In genomic region chr1:19185976-19186375, GRCh38 we compare ENCODE assay signal across 17 cellular contexts. TPM values are rescaled to one million over a fixed set of nuclear protein-coding genes. Genes with fewer than 3 reads are reported as not detected.
DNase-seq lines count a peak whose midpoint lies in the region; ATAC-seq and TF ChIP-seq lines count a peak whose summit lies in the region.
"Had no signal": no experiment of that assay in that cellular context is flagged by ENCODE, and none has a peak within 500 bp of the region (broad histone marks: within the 10 kb centered on the region; RNA-seq: fewer than 3 reads in every experiment).

No MANE protein-coding gene starts in this region.

- DNase-seq in activated CD8-positive, alpha-beta T cell treated with anti-CD3 and anti-CD28 coated beads for 36 hours: peak; percentile 17
- DNase-seq in activated CD8-positive, alpha-beta T cell treated with anti-CD3 and anti-CD28 coated beads, Interleukin-2, amount 10 ng/mL, durations not matched to agents 7 days and 5 days: no peak
- peak; percentile 15 for DNase-seq in stimulated activated CD4-positive, alpha-beta T cell treated with anti-CD3 and anti-CD28 coated beads, Interleukin-1b, Interleukin-23, amount 100 ng/mL, for 48 hours
- no peak for DNase-seq in stimulated activated CD4-positive, alpha-beta T cell treated with anti-CD3 and anti-CD28 coated beads, Interleukin-2, amount 100 ng/mL, for 24 hours
- DNase-seq in endothelial cell (ENCODE audit: low spot score): no peak
- no peak for DNase-seq in mesendoderm
- DNase-seq in NCI-H1105 treated with DMSO at 0.1 percent for 48 hours (lab: John Stamatoyannopoulos, UW): no peak
- DNase-seq: CD8-positive, alpha-beta memory T cell; DMS79 treated with DMSO at 0.1 percent for 48 hours; HFFc6; NCI-H1048; NCI-H1694; NCI-H226; NCI-H524 treated with DMSO at 0.1 percent for 48 hours had no signal

- H3K9me3 Mint-ChIP-seq in activated CD8-positive, alpha-beta T cell treated with anti-CD3 and anti-CD28 coated beads for 36 hours: no peaks in the 10 kb centered on the region
- H3K9me3 Mint-ChIP-seq in activated CD8-positive, alpha-beta T cell treated with anti-CD3 and anti-CD28 coated beads, Interleukin-2, amount 10 ng/mL, durations not matched to agents 7 days and 5 days (ENCODE audit: insufficient read depth): no peaks in the 10 kb centered on the region
- H3K9me3 Mint-ChIP-seq in endothelial cell (ENCODE audit: unreplicated experiment): no peaks in the 10 kb centered on the region
- H3K9me3 Mint-ChIP-seq: CD8-positive, alpha-beta memory T cell; HFFc6 had no signal

- no peak overlapping the region for H3K27ac ChIP-seq in mesendoderm (ENCODE audit: low read depth, low read length)
- H3K27ac ChIP-seq: A549; BLaER1 treated with 17β-estradiol and CSF1 and Interleukin-3, amounts not matched to agents 10 nM and 100 nM had no signal

- no peak for TF ChIP-seq CTCF in activated CD8-positive, alpha-beta T cell treated with anti-CD3 and anti-CD28 coated beads for 36 hours (IDR thresholded peaks at IDR 0.05)
- TF ChIP-seq CTCF in endothelial cell (IDR thresholded peaks at IDR 0.05; ENCODE audit: unreplicated experiment): no peak

- WGBS in mesendoderm (ENCODE audit: extremely low coverage, insufficient coverage, low lambda C conversion rate): no CpG with 5 or more reads among the region's 3 CpGs

- H4K8ac ChIP-seq in mesendoderm (ENCODE audit: low read depth, low read length): no peak overlapping the region

- no peak overlapping the region for H2BK5ac ChIP-seq in mesendoderm (ENCODE audit: low read length)

- no peak overlapping the region for H2BK15ac ChIP-seq in mesendoderm (replicated peaks; ENCODE audit: low read depth)

- H4K5ac ChIP-seq in mesendoderm (ENCODE audit: low read length): no peak overlapping the region

- no peak overlapping the region for H3K4me3 ChIP-seq in mesendoderm (ENCODE audit: low read length)
- H3K4me3 ChIP-seq: A549; BLaER1 treated with 17β-estradiol and CSF1 and Interleukin-3, amounts not matched to agents 10 nM and 100 nM had no signal

- intact Hi-C loops in activated CD8-positive, alpha-beta T cell treated with anti-CD3 and anti-CD28 coated beads for 36 hours (cut with micrococcal nuclease): no loop called here

- peaks cover 3% of the 10 kb centered on the region for H3K79me1 ChIP-seq in mesendoderm (ENCODE audit: low read length)

- H3K4me1 Mint-ChIP-seq in activated CD8-positive, alpha-beta T cell treated with anti-CD3 and anti-CD28 coated beads for 36 hours (ENCODE audit: low read depth): peaks cover 32% of the 10 kb centered on the region
- H3K4me1 Mint-ChIP-seq in activated CD8-positive, alpha-beta T cell treated with anti-CD3 and anti-CD28 coated beads, Interleukin-2, amount 10 ng/mL, durations not matched to agents 7 days and 5 days (ENCODE audit: low read depth): peaks cover 11% of the 10 kb centered on the region
- H3K4me1 Mint-ChIP-seq in endothelial cell (ENCODE audit: unreplicated experiment): peaks cover 5% of the 10 kb centered on the region

- H3K9ac ChIP-seq in mesendoderm (ENCODE audit: low read length): no peak overlapping the region
- H3K9ac ChIP-seq: BLaER1 treated with 17β-estradiol and CSF1 and Interleukin-3, amounts not matched to agents 10 nM and 100 nM had no signal

- H3K4me3 Mint-ChIP-seq in activated CD8-positive, alpha-beta T cell treated with anti-CD3 and anti-CD28 coated beads for 36 hours: no peak overlapping the region
- no peak overlapping the region for H3K4me3 Mint-ChIP-seq in activated CD8-positive, alpha-beta T cell treated with anti-CD3 and anti-CD28 coated beads, Interleukin-2, amount 10 ng/mL, durations not matched to agents 7 days and 5 days
- peak overlapping the region; percentile 1 for H3K4me3 Mint-ChIP-seq in endothelial cell (ENCODE audit: unreplicated experiment)
- H3K4me3 Mint-ChIP-seq: CD8-positive, alpha-beta memory T cell; HFFc6 had no signal

- H3K79me2 ChIP-seq in mesendoderm (ENCODE audit: control insufficient read depth, insufficient read depth, low read length): no peaks in the 10 kb centered on the region

- H3K27ac Mint-ChIP-seq in activated CD8-positive, alpha-beta T cell treated with anti-CD3 and anti-CD28 coated beads for 36 hours: peak overlapping the region; percentile 93
- no peak overlapping the region for H3K27ac Mint-ChIP-seq in activated CD8-positive, alpha-beta T cell treated with anti-CD3 and anti-CD28 coated beads, Interleukin-2, amount 10 ng/mL, durations not matched to agents 7 days and 5 days
- no peak overlapping the region for H3K27ac Mint-ChIP-seq in endothelial cell (ENCODE audit: unreplicated experiment)
- H3K27ac Mint-ChIP-seq: HFFc6 had no signal

- no peak overlapping the region for H3K18ac ChIP-seq in mesendoderm (ENCODE audit: low read length)

- H3K36me3 Mint-ChIP-seq in activated CD8-positive, alpha-beta T cell treated with anti-CD3 and anti-CD28 coated beads for 36 hours (ENCODE audit: low read depth): peaks cover 72% of the 10 kb centered on the region
- H3K36me3 Mint-ChIP-seq in activated CD8-positive, alpha-beta T cell treated with anti-CD3 and anti-CD28 coated beads, Interleukin-2, amount 10 ng/mL, durations not matched to agents 7 days and 5 days (ENCODE audit: low read depth): peaks cover 65% of the 10 kb centered on the region
- H3K36me3 Mint-ChIP-seq in endothelial cell (ENCODE audit: low read depth, unreplicated experiment): peaks cover 59% of the 10 kb centered on the region

- ATAC-seq in activated CD8-positive, alpha-beta T cell treated with anti-CD3 and anti-CD28 coated beads for 36 hours: peak; percentile 89
- ATAC-seq in activated CD8-positive, alpha-beta T cell treated with anti-CD3 and anti-CD28 coated beads, Interleukin-2, amount 10 ng/mL, durations not matched to agents 7 days and 5 days: no peak
- no peak for ATAC-seq in HG02970 (IDR thresholded peaks at IDR 0.05; ENCODE audit: low FRiP score, unreplicated experiment)
- ATAC-seq: A549 had no signal

- H3K4me2 ChIP-seq in mesendoderm (ENCODE audit: low read length): no peak overlapping the region
- H3K4me2 ChIP-seq: A549; BLaER1 treated with 17β-estradiol and CSF1 and Interleukin-3, amounts not matched to agents 10 nM and 100 nM had no signal

- no peak overlapping the region for H3K56ac ChIP-seq in mesendoderm (ENCODE audit: low read length)

- POLR2A ChIA-PET in activated CD8-positive, alpha-beta T cell treated with anti-CD3 and anti-CD28 coated beads for 36 hours (lab: Charles Lee): interaction anchor here (1.0 to 1.3 kb wide), 2 partner anchors 22 to 24 kb away, joined by 3 to 8 read pairs; partner anchors contain the start of gene UBR4
- POLR2A ChIA-PET in activated CD8-positive, alpha-beta T cell treated with anti-CD3 and anti-CD28 coated beads, Interleukin-2, amount 10 ng/mL, durations not matched to agents 7 days and 5 days (lab: Charles Lee): no interaction called here

- CTCF ChIA-PET in activated CD8-positive, alpha-beta T cell treated with anti-CD3 and anti-CD28 coated beads for 36 hours (lab: Charles Lee): interaction anchor here (1.1 kb wide), 1 partner anchor 476 kb away, joined by 3 read pairs; no protein-coding TSS in a partner anchor
- CTCF ChIA-PET in activated CD8-positive, alpha-beta T cell treated with anti-CD3 and anti-CD28 coated beads, Interleukin-2, amount 10 ng/mL, durations not matched to agents 7 days and 5 days (lab: Charles Lee): interaction anchor here (1.3 kb wide), 1 partner anchor 55 kb away, joined by 3 read pairs; no protein-coding TSS in a partner anchor

- no peak overlapping the region for H2BK120ac ChIP-seq in mesendoderm (ENCODE audit: low read depth, low read length)

- H3K27me3 Mint-ChIP-seq in activated CD8-positive, alpha-beta T cell treated with anti-CD3 and anti-CD28 coated beads for 36 hours: no peaks in the 10 kb centered on the region
- no peaks in the 10 kb centered on the region for H3K27me3 Mint-ChIP-seq in activated CD8-positive, alpha-beta T cell treated with anti-CD3 and anti-CD28 coated beads, Interleukin-2, amount 10 ng/mL, durations not matched to agents 7 days and 5 days (ENCODE audit: low read depth)
- H3K27me3 Mint-ChIP-seq in endothelial cell (ENCODE audit: unreplicated experiment): peaks cover 3% of the 10 kb centered on the region
- H3K27me3 Mint-ChIP-seq: CD8-positive, alpha-beta memory T cell had no signal

- no peaks in the 10 kb centered on the region for H3K27me3 ChIP-seq in mesendoderm (ENCODE audit: insufficient read depth, low read length, poor library complexity)
- H3K27me3 ChIP-seq: BLaER1 treated with 17β-estradiol and CSF1 and Interleukin-3, amounts not matched to agents 10 nM and 100 nM had no signal

- H3K23ac ChIP-seq in mesendoderm (ENCODE audit: low read length): no peak overlapping the region

- peaks cover 18% of the 10 kb centered on the region for H3K36me3 ChIP-seq in mesendoderm (ENCODE audit: control insufficient read depth, insufficient read depth, low read length)

- H2AK5ac ChIP-seq in mesendoderm (ENCODE audit: low read length): no peak overlapping the region

- H3K4ac ChIP-seq in mesendoderm (ENCODE audit: low read depth, low read length): no peak overlapping the region

- no peaks in the 10 kb centered on the region for H3K4me1 ChIP-seq in mesendoderm (ENCODE audit: control insufficient read depth, low read depth, low read length)
- H3K4me1 ChIP-seq: A549 had no signal

RNA-seq across cellular contexts. Expression of gene UBR4, which starts 24.1 kb away (rescaled TPM):
- 100 to 1,000 TPM; 133 TPM for total RNA-seq in activated CD8-positive, alpha-beta T cell treated with anti-CD3 and anti-CD28 coated beads for 36 hours
- total RNA-seq in activated CD8-positive, alpha-beta T cell treated with anti-CD3 and anti-CD28 coated beads, Interleukin-2, amount 10 ng/mL, durations not matched to agents 7 days and 5 days: 100 to 1,000 TPM; 117 to 125 TPM
- 223 TPM for total RNA-seq in endothelial cell (ENCODE audit: unreplicated experiment)
- 30.5 TPM for polyA plus RNA-seq in mesendoderm (2013, experiment 1 of 2)
- polyA plus RNA-seq in mesendoderm (2013, experiment 2 of 2): 27.3 TPM

Comparison
In these comparisons a context has a peak if more than half of its experiments do, and no peak if none do; other contexts are left out.
1. DNase-seq: peak in activated CD8-positive, alpha-beta T cell treated with anti-CD3 and anti-CD28 coated beads for 36 hours (single experiment) and stimulated activated CD4-positive, alpha-beta T cell treated with anti-CD3 and anti-CD28 coated beads, Interleukin-1b, Interleukin-23, amount 100 ng/mL, for 48 hours (single experiment); none in activated CD8-positive, alpha-beta T cell treated with anti-CD3 and anti-CD28 coated beads, Interleukin-2, amount 10 ng/mL, durations not matched to agents 7 days and 5 days (single experiment), stimulated activated CD4-positive, alpha-beta T cell treated with anti-CD3 and anti-CD28 coated beads, Interleukin-2, amount 100 ng/mL, for 24 hours (0 of 2), endothelial cell (single experiment), mesendoderm (single experiment) and NCI-H1105 treated with DMSO at 0.1 percent for 48 hours (single experiment).